8 cellular contexts compared by ENCODE assay signal in the genomic region with DNA sequence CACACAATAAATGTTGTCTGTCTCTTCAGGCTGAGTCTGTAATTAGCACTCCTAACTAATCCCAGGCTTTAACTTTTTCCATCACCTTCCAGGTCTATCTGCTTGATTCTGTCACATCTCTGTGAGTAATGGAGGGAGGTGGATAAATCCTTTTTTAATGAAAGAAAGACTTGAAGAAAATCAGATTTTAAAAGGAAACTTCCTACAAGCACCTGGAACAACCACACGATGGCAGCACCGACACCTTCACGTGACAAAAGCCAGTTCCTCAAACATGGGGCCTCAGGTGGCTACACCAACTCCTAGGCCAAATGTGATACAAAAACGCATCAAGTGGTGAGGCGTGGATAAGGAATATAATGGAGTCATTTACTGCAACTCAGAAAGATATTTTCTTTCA. TPM values are rescaled to one million over a fixed set of nuclear protein-coding genes. Genes with fewer than 3 reads are reported as not detected.
DNase-seq lines count a peak whose midpoint lies in the region; TF ChIP-seq lines count a peak whose summit lies in the region.

No MANE protein-coding gene starts in this region.

- peak; percentile 26 for DNase-seq in EL
- DNase-seq in HEK293T (ENCODE audit: extremely low spot score): peak; percentile 57
- DNase-seq in SJCRH30: peak; percentile 43 to 65
- peak; percentile 37 for DNase-seq in endothelial cell (ENCODE audit: low spot score)
- peak; percentile 43 to 69 for DNase-seq in trophoblast cell
- no peak for DNase-seq in NCI-H146 treated with DMSO at 0.1 percent for 48 hours (lab: John Stamatoyannopoulos, UW; ENCODE audit: unreplicated experiment)
- DNase-seq in NCI-H446 (lab: John Stamatoyannopoulos, UW): no peak
- DNase-seq in stimulated activated naive CD4-positive, alpha-beta T cell treated with Interleukin-2 at 50 U/mL for 16 hours (lab: John Stamatoyannopoulos, UW): no peak

- no peaks in the 10 kb centered on the region for H3K27me3 ChIP-seq in SJCRH30
- H3K27me3 ChIP-seq in trophoblast cell (ENCODE audit: insufficient read depth, low read length): no peaks in the 10 kb centered on the region

- H3K4me1 Mint-ChIP-seq in endothelial cell (ENCODE audit: unreplicated experiment): no peaks in the 10 kb centered on the region

- no peak overlapping the region for H2AK5ac ChIP-seq in trophoblast cell (ENCODE audit: low read length)

- peaks cover 16% of the 10 kb centered on the region for H3K36me3 Mint-ChIP-seq in endothelial cell (ENCODE audit: low read depth, unreplicated experiment)

- H3K4me1 ChIP-seq in SJCRH30 (no peaks in the 10 kb centered on the region), trophoblast cell (ENCODE audit: control insufficient read depth in 1 of 2, insufficient read depth in 2 of 2, low read length in 2 of 2) (peaks cover 2 to 7% of the 10 kb centered on the region in 2 experiments)

- peaks cover 2% of the 10 kb centered on the region for H3K27me3 Mint-ChIP-seq in endothelial cell (ENCODE audit: unreplicated experiment)

- POLR2A ChIA-PET in HEK293T (lab: Yijun Ruan, JAX): no interaction called here

- no peak overlapping the region for H3K9ac ChIP-seq in trophoblast cell (ENCODE audit: low read length)

- TF ChIP-seq CTCF in endothelial cell (IDR thresholded peaks at IDR 0.05; ENCODE audit: unreplicated experiment): peak; percentile 66

- no peak overlapping the region for H3K4me3 Mint-ChIP-seq in endothelial cell (ENCODE audit: unreplicated experiment)

- peak overlapping the region; percentile 61 for H3K18ac ChIP-seq in trophoblast cell (ENCODE audit: low read length)

- H3K4me2 ChIP-seq in trophoblast cell (ENCODE audit: low read length): no peak overlapping the region

- WGBS in trophoblast cell (ENCODE audit: extremely low coverage, insufficient coverage, insufficient read length): no CpG with 5 or more reads among the region's 5 CpGs

- H3K79me1 ChIP-seq in trophoblast cell (ENCODE audit: low read length): no peaks in the 10 kb centered on the region

- no peak overlapping the region for H2AFZ ChIP-seq in trophoblast cell (ENCODE audit: insufficient read depth, low read length, poor library complexity)

- H3K4ac ChIP-seq in trophoblast cell (ENCODE audit: low read depth, low read length): no peak overlapping the region

- H3K23ac ChIP-seq in trophoblast cell (ENCODE audit: low read length): no peak overlapping the region

- H3K36me3 ChIP-seq in SJCRH30 (peaks cover 19% of the 10 kb centered on the region), trophoblast cell (ENCODE audit: control insufficient read depth in 1 of 2, insufficient read depth in 2 of 2, low read length in 2 of 2) (peaks cover 4 to 23% of the 10 kb centered on the region in 2 experiments)

- peak overlapping the region; percentile 79 for H2BK12ac ChIP-seq in trophoblast cell (ENCODE audit: low read length)

- no peaks in the 10 kb centered on the region for H3K9me3 Mint-ChIP-seq in endothelial cell (ENCODE audit: unreplicated experiment)

- no peak overlapping the region for H4K12ac ChIP-seq in trophoblast cell (ENCODE audit: low read depth, low read length)

- H3K27ac Mint-ChIP-seq in endothelial cell (ENCODE audit: unreplicated experiment): no peak overlapping the region

- H2BK120ac ChIP-seq in trophoblast cell (ENCODE audit: insufficient read depth, low read length, poor library complexity): peak overlapping the region; percentile 2

- H3K79me2 ChIP-seq in trophoblast cell (ENCODE audit: control insufficient read depth, insufficient read depth, low read length, poor library complexity): peaks cover 2% of the 10 kb centered on the region

- H3K4me3 ChIP-seq in SJCRH30 (no peak overlapping the region), trophoblast cell (ENCODE audit: low read depth, low read length) (no peak overlapping the region)

- CTCF ChIA-PET in HEK293T (lab: Yijun Ruan, JAX): interaction anchor here (0.6 to 1.5 kb wide), 3 partner anchors 9 to 173 kb away, joined by 3 to 6 read pairs (median 5); no protein-coding TSS in a partner anchor

- no peak overlapping the region; the same call in 1 of the 2 replicates for H3K27ac ChIP-seq in SJCRH30
- H3K27ac ChIP-seq in trophoblast cell (ENCODE audit: low read depth, low read length): no peak overlapping the region

- no peak overlapping the region for H3K14ac ChIP-seq in trophoblast cell (ENCODE audit: low read length)

- peak overlapping the region; percentile 8 for H4K91ac ChIP-seq in trophoblast cell (ENCODE audit: low read depth, low read length)

- H3K9me3 ChIP-seq in SJCRH30 (replicated peaks) (no peaks in the 10 kb centered on the region), trophoblast cell (ENCODE audit: insufficient read depth, low read depth, low read length) (no peaks in the 10 kb centered on the region)

- no peak overlapping the region for H2BK5ac ChIP-seq in trophoblast cell (ENCODE audit: low read depth, low read length, poor library complexity)

- peak overlapping the region; percentile 35 for H4K8ac ChIP-seq in trophoblast cell (ENCODE audit: low read depth, low read length)

TF ChIP-seq in HEK293T, 16 proteins besides CTCF, POLR2A, EP300 and RAD21:
- TF ChIP-seq ARNT (IDR thresholded peaks at IDR 0.05): no peak
- no peak for TF ChIP-seq FOXK2 (IDR thresholded peaks at IDR 0.05)
- TF ChIP-seq, protein P1, sequence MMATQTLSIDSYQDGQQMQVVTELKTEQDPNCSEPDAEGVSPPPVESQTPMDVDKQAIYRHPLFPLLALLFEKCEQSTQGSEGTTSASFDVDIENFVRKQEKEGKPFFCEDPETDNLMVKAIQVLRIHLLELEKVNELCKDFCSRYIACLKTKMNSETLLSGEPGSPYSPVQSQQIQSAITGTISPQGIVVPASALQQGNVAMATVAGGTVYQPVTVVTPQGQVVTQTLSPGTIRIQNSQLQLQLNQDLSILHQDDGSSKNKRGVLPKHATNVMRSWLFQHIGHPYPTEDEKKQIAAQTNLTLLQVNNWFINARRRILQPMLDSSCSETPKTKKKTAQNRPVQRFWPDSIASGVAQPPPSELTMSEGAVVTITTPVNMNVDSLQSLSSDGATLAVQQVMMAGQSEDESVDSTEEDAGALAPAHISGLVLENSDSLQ (IDR thresholded peaks at IDR 0.05): no peak
- TF ChIP-seq ZNF384 (IDR thresholded peaks at IDR 0.05): no peak
- TF ChIP-seq L3MBTL2 (conservative IDR thresholded peaks at IDR 0.05): no peak; the same call in 1 of the 2 replicates
- TF ChIP-seq HDGF (IDR thresholded peaks at IDR 0.05; ENCODE audit: borderline replicate concordance): no peak
- TF ChIP-seq NFRKB (IDR thresholded peaks at IDR 0.05): no peak
- no peak for TF ChIP-seq SP1 (IDR thresholded peaks at IDR 0.05)
- TF ChIP-seq BHLHE40 (IDR thresholded peaks at IDR 0.05; ENCODE audit: borderline replicate concordance): no peak

RNA-seq across cellular contexts. Expression of a gene that starts 41.8 kb away (rescaled TPM):
- total RNA-seq in SJCRH30 (2014; rRNA removed; shearing (Covaris generic)): 18.7 and 19.5 TPM in 2 replicates
- total RNA-seq in endothelial cell (ENCODE audit: unreplicated experiment): 18.8 TPM
- 16.6 and 17.3 TPM in 2 replicates for polyA plus RNA-seq in trophoblast cell (2013)

RNA-seq across cellular contexts. Expression of a gene that starts 46.1 kb away (rescaled TPM):
- 0.13 and 0.43 TPM in 2 replicates for total RNA-seq in SJCRH30 (2014; rRNA removed; shearing (Covaris generic))
- 0.21 TPM for total RNA-seq in endothelial cell (ENCODE audit: unreplicated experiment)
- polyA plus RNA-seq in trophoblast cell (2013): 0.05 and 0.11 TPM in 2 replicates

RNA-seq across cellular contexts. Expression of a gene that starts 49.6 kb away (rescaled TPM):
- total RNA-seq in SJCRH30 (2014; rRNA removed; shearing (Covaris generic)): 19.6 and 21.6 TPM in 2 replicates
- 15.8 TPM for total RNA-seq in endothelial cell (ENCODE audit: unreplicated experiment)
- 34.1 and 35.9 TPM in 2 replicates for polyA plus RNA-seq in trophoblast cell (2013)

Comparison
In these comparisons a context has a peak if more than half of its experiments do, and no peak if none do; other contexts are left out.
1. DNase-seq: peak in EL (single experiment), HEK293T (single experiment), SJCRH30 (2 of 2), endothelial cell (single experiment) and trophoblast cell (2 of 2); none in NCI-H146 treated with DMSO at 0.1 percent for 48 hours (single experiment), NCI-H446 (0 of 2) and stimulated activated naive CD4-positive, alpha-beta T cell treated with Interleukin-2 at 50 U/mL for 16 hours (single experiment).